ENCODE assay signal across 15 cellular contexts in genomic region chr10:11444148-11444516, GRCh38.
DNase-seq lines count a peak whose midpoint lies in the region; ATAC-seq and TF ChIP-seq lines count a peak whose summit lies in the region.
"Had no signal": no experiment of that assay in that cellular context is flagged by ENCODE, and none has a peak within 500 bp of the region (broad histone marks: within the 10 kb centered on the region; RNA-seq: fewer than 3 reads in every experiment).

No MANE protein-coding gene starts in this region.

- peak overlapping the region; percentile 84 for H2AFZ ChIP-seq in GM23338

- H3K9me3 Mint-ChIP-seq in GM23338 (no peaks in the 10 kb centered on the region; the same call in 2 of the 3 replicates), osteocyte (ENCODE audit: unreplicated experiment) (no peaks in the 10 kb centered on the region)
- H3K9me3 Mint-ChIP-seq: CD4-positive, CD25-positive, alpha-beta regulatory T cell had no signal

- peaks cover 28% of the 10 kb centered on the region for H3K4me1 ChIP-seq in GM23338 (ENCODE audit: insufficient read depth)

- ATAC-seq in GM23338: peak; percentile 16; the same call in 1 of the 3 replicates
- ATAC-seq in GM18498 (IDR thresholded peaks at IDR 0.05; ENCODE audit: unreplicated experiment): no peak
- ATAC-seq: HCT116 had no signal

- H3K4me3 ChIP-seq in GM23338: no peak overlapping the region
- H3K4me3 ChIP-seq: BLaER1 had no signal

- TF ChIP-seq CTCF in GM23338 (conservative IDR thresholded peaks at IDR 0.05; ENCODE audit: low read depth in 2 of 2) (no peak), osteocyte (IDR thresholded peaks at IDR 0.05) (no peak), GM13976 (IDR thresholded peaks at IDR 0.05; ENCODE audit: borderline replicate concordance, control extremely low read depth, extremely low read depth, insufficient read depth, missing control alignments) (no peak)

- H3K27ac ChIP-seq in GM23338 (ENCODE audit: low read depth): no peak overlapping the region
- H3K27ac ChIP-seq: BLaER1 had no signal

- no peak overlapping the region for H3K4me2 ChIP-seq in GM23338
- H3K4me2 ChIP-seq: BLaER1 had no signal

- peak; percentile 51 for DNase-seq in activated CD8-positive, alpha-beta memory T cell treated with anti-CD3 and anti-CD28 coated beads for 24 hours
- DNase-seq in activated CD8-positive, alpha-beta memory T cell treated with anti-CD3 and anti-CD28 coated beads, Interleukin-2, amount 50 U/mL, for 4 hours: no peak
- no peak for DNase-seq in GM23338 (ENCODE audit: low spot score)
- DNase-seq in ecto neural progenitor cell (ENCODE audit: low spot score): peak; percentile 37
- peak; percentile 79 for DNase-seq in osteocyte (ENCODE audit: extremely low spot score, unreplicated experiment)
- DNase-seq in GM13976 (ENCODE audit: low spot score): no peak
- DNase-seq in NCI-H2171 treated with DMSO at 0.1 percent for 48 hours (lab: John Stamatoyannopoulos, UW): no peak
- DNase-seq: 8988T; AML-193; CD4-positive, CD25-positive, alpha-beta regulatory T cell; DMS53; GF-D8 had no signal

- H3K36me3 Mint-ChIP-seq in GM23338 (ENCODE audit: low read depth): no peaks in the 10 kb centered on the region
- no peaks in the 10 kb centered on the region for H3K36me3 Mint-ChIP-seq in osteocyte (ENCODE audit: unreplicated experiment)
- H3K36me3 Mint-ChIP-seq: CD4-positive, CD25-positive, alpha-beta regulatory T cell had no signal

- H4K20me1 ChIP-seq in GM23338 (replicated peaks; ENCODE audit: insufficient read depth): no peaks in the 10 kb centered on the region
- H4K20me1 ChIP-seq: BLaER1 had no signal

- H3K4me1 Mint-ChIP-seq in GM23338: peaks cover 35% of the 10 kb centered on the region
- H3K4me1 Mint-ChIP-seq in osteocyte (ENCODE audit: unreplicated experiment): no peaks in the 10 kb centered on the region

- H3K27ac Mint-ChIP-seq in GM23338: no peak overlapping the region
- no peak overlapping the region for H3K27ac Mint-ChIP-seq in osteocyte (ENCODE audit: unreplicated experiment)

- in situ Hi-C loops in GM13976 (cut with MboI; ENCODE audit: low sequenced_read_pairs, unreplicated experiment): no loop called here

- H3K27me3 Mint-ChIP-seq in GM23338 (ENCODE audit: insufficient read depth, low read depth, poor library complexity) (peaks cover 12% of the 10 kb centered on the region), osteocyte (ENCODE audit: unreplicated experiment) (peaks cover 14% of the 10 kb centered on the region)

- no peaks in the 10 kb centered on the region for H3K9me2 ChIP-seq in GM23338 (ENCODE audit: insufficient read depth)

- no peaks in the 10 kb centered on the region for H3K36me3 ChIP-seq in GM23338 (ENCODE audit: insufficient read depth)
- H3K36me3 ChIP-seq: BLaER1 had no signal

- no peaks in the 10 kb centered on the region for H3F3A ChIP-seq in GM23338 (replicated peaks; ENCODE audit: low read depth)

- no peak overlapping the region for H3K4me3 Mint-ChIP-seq in GM23338
- H3K4me3 Mint-ChIP-seq in osteocyte (ENCODE audit: unreplicated experiment): no peak overlapping the region
- H3K4me3 Mint-ChIP-seq: CD4-positive, CD25-positive, alpha-beta regulatory T cell had no signal

- H3K79me2 ChIP-seq in GM23338 (replicated peaks; ENCODE audit: insufficient read depth): no peaks in the 10 kb centered on the region

- H3K27me3 ChIP-seq in GM23338 (ENCODE audit: insufficient read depth): no peaks in the 10 kb centered on the region
- H3K27me3 ChIP-seq: BLaER1 had no signal

TF ChIP-seq in GM23338, 12 proteins besides CTCF, POLR2A, EP300 and RAD21 (continues in another document):
- TF ChIP-seq CREB1 (CRISPR knock-in tag; IDR thresholded peaks at IDR 0.05; ENCODE audit: low read depth): no peak
- TF ChIP-seq ZNF114 (CRISPR knock-in tag; IDR thresholded peaks at IDR 0.05): no peak
- no peak for TF ChIP-seq ZNF462 (CRISPR knock-in tag; IDR thresholded peaks at IDR 0.05)
- TF ChIP-seq ETS1 (IDR thresholded peaks at IDR 0.05): no peak
- TF ChIP-seq ZNF331 (CRISPR knock-in tag; IDR thresholded peaks at IDR 0.05; ENCODE audit: low read depth): no peak
- TF ChIP-seq JUNB (IDR thresholded peaks at IDR 0.05; ENCODE audit: unreplicated experiment): no peak
- TF ChIP-seq NANOG (IDR thresholded peaks at IDR 0.05; ENCODE audit: borderline replicate concordance): no peak

Comparison
In these comparisons a context has a peak if more than half of its experiments do, and no peak if none do; other contexts are left out.
1. DNase-seq: peak in activated CD8-positive, alpha-beta memory T cell treated with anti-CD3 and anti-CD28 coated beads for 24 hours (single experiment), ecto neural progenitor cell (single experiment) and osteocyte (single experiment); none in activated CD8-positive, alpha-beta memory T cell treated with anti-CD3 and anti-CD28 coated beads, Interleukin-2, amount 50 U/mL, for 4 hours (single experiment), GM23338 (single experiment), GM13976 (single experiment) and NCI-H2171 treated with DMSO at 0.1 percent for 48 hours (single experiment).